ENCODE assay signal across 24 cellular contexts in the genomic region with DNA sequence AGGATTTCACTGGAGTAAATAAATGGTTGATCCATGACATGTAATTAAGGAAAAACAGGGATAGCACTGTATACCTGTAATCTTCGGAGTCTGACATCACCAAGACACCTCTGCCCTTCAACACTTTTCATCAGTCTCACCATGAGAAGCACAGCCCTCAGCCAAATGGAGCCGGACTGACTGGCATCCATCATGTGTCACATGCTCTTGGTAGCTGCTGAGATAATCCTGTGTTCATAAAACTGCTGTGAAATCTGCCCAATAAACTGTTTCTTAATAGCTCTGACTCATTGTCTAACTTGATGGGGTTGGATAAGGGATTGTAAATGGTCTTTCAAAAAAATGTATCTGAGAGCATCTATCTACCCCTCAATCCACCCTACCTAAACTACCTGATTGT. TPM values are rescaled to one million over a fixed set of nuclear protein-coding genes. Genes with fewer than 3 reads are reported as not detected.
DNase-seq lines count a peak whose midpoint lies in the region; ATAC-seq lines count a peak whose summit lies in the region.
"Had no signal": no experiment of that assay in that cellular context is flagged by ENCODE, and none has a peak within 500 bp of the region (broad histone marks: within the 10 kb centered on the region; RNA-seq: fewer than 3 reads in every experiment).

No MANE protein-coding gene starts in this region.

- no peak for ATAC-seq in HG03159 (IDR thresholded peaks at IDR 0.05; ENCODE audit: unreplicated experiment)
- ATAC-seq: GM23338, T-cell had no signal

- peak; percentile 3 for DNase-seq in NCI-H146 (lab: John Stamatoyannopoulos, UW)
- no peak for DNase-seq in NCI-H146 treated with DMSO at 0.1 percent for 48 hours (lab: John Stamatoyannopoulos, UW; ENCODE audit: unreplicated experiment)
- DNase-seq in NCI-H226 = peak; percentile 38
- peak; percentile 61 for DNase-seq in islet precursor cell
- DNase-seq in NCI-H128 (lab: John Stamatoyannopoulos, UW; ENCODE audit: unreplicated experiment) = no peak
- no peak for DNase-seq in SKM-1 (lab: John Stamatoyannopoulos, UW; ENCODE audit: unreplicated experiment)
- no peak for DNase-seq in mucosa of gallbladder (ENCODE audit: low spot score)
- DNase-seq: CD4-positive, CD25-positive, alpha-beta regulatory T cell; COR-L47; DMS 273 treated with DMSO at 0.1 percent for 48 hours; DND-41; MM.1S; NCI-H1092 treated with DMSO at 0.1 percent for 48 hours; NCI-H1694 treated with DMSO at 0.1 percent for 48 hours; NCI-H510A treated with DMSO at 0.1 percent for 48 hours; NCI-H82; OCI-M1; SHP77 treated with DMSO at 0.1 percent for 48 hours; SK-N-SH; T-cell had no signal

RNA-seq across cellular contexts. Expression of gene KCNH5, which starts 33.6 kb away (rescaled TPM):
- 0.03 TPM for total RNA-seq in mucosa of gallbladder
- total RNA-seq: B cell; CD4-positive, CD25-positive, alpha-beta regulatory T cell; HT-29; T-cell had no signal

Comparison
In these comparisons a context has a peak if more than half of its experiments do, and no peak if none do; other contexts are left out.
1. DNase-seq: peak in NCI-H146 (single experiment), NCI-H226 (single experiment) and islet precursor cell (single experiment); none in NCI-H146 treated with DMSO at 0.1 percent for 48 hours (single experiment), NCI-H128 (single experiment), SKM-1 (single experiment) and mucosa of gallbladder (single experiment).